17 cellular contexts compared by ENCODE assay signal in the genomic region with DNA sequence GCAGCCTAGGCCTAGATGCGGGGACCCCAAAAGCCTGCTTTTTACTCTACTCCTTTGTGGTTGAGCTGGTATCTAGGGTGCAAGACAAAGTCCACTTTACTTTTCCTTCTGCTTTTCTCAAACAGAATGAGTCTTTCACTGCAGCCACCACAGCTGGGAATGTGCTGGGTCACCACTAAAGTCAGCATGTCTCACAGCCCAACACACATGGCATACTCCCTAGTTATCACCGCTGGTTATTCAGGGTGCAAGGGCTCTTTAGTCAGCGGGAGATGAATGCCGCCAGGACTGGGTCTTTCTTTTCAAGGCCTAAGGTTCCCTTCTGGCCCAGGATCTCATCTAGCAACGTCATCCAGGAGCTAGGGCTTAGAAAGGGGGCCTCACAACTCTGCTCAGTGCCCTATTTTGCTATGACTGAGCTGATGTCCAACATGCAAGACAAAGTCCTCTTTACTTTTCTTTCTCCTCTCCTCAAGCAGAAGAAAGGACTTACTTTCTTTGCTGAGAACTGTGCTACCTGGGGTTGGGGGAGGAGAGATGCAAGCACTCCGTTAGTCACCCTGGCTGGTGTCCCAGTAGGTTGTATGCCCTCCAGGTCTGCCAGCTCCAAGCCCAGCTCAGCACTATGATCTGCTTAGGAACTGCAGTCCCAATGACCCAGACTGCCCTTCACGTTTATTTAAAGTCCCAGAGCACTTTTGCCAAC. TPM values are rescaled to one million over a fixed set of nuclear protein-coding genes. Genes with fewer than 3 reads are reported as not detected.
DNase-seq lines count a peak whose midpoint lies in the region; ATAC-seq, FAIRE-seq and TF ChIP-seq lines count a peak whose summit lies in the region.
"Had no signal": no experiment of that assay in that cellular context is flagged by ENCODE, and none has a peak within 500 bp of the region (broad histone marks: within the 10 kb centered on the region; RNA-seq: fewer than 3 reads in every experiment).

No MANE protein-coding gene starts in this region.

- H3K9me3 ChIP-seq in Panc1 (ENCODE audit: control insufficient read depth, insufficient read depth, low read depth, low read length) (no peaks in the 10 kb centered on the region), HepG2 (ENCODE audit: low read length) (no peaks in the 10 kb centered on the region)
- H3K9me3 ChIP-seq: Peyer's patch, thoracic aorta had no signal

- H3K4me3 Mint-ChIP-seq in Calu3 (ENCODE audit: low read depth, unreplicated experiment): no peak overlapping the region

- no peak for FAIRE-seq in HepG2 (lab: Jason Lieb, UNC)
- FAIRE-seq in D721Med (lab: Jason Lieb, UNC): no peak
- FAIRE-seq: colon, islet of Langerhans had no signal

- no peaks in the 10 kb centered on the region for H3K9me3 Mint-ChIP-seq in Calu3 (ENCODE audit: low read depth, unreplicated experiment)

- no peaks in the 10 kb centered on the region for H4K20me1 ChIP-seq in HepG2 (ENCODE audit: insufficient read depth, low read length)

- H3K36me3 ChIP-seq in Panc1 (ENCODE audit: control insufficient read depth, insufficient read depth, low read length): no peaks in the 10 kb centered on the region
- H3K36me3 ChIP-seq in HepG2 (replicated peaks in 1 of 2; ENCODE audit: control insufficient read depth in 1 of 2, insufficient read depth in 2 of 2, low read length in 2 of 2): no peaks in the 10 kb centered on the region
- H3K36me3 ChIP-seq: Peyer's patch, spleen, thoracic aorta had no signal

- no peak for TF ChIP-seq POLR2A in HepG2 (IDR thresholded peaks at IDR 0.05; ENCODE audit: insufficient read depth in 1 of 2, low read depth in 2 of 2, low read length in 2 of 2)

- no peak overlapping the region for H3K27ac Mint-ChIP-seq in Calu3 (ENCODE audit: unreplicated experiment)
- H3K27ac Mint-ChIP-seq: activated naive CD4-positive, alpha-beta T cell treated with anti-CD3 and anti-CD28 coated beads, Interleukin-2, amount 50 U/mL, for 72 hours had no signal

- H3K4me3 ChIP-seq in Panc1 (ENCODE audit: low read depth in 2 of 2, low read length in 2 of 2) (no peak overlapping the region), HepG2 (replicated peaks in 1 of 3; ENCODE audit: insufficient read depth in 1 of 3, low read depth in 2 of 3, low read length in 3 of 3) (no peak overlapping the region)
- H3K4me3 ChIP-seq: Peyer's patch, spleen, thoracic aorta had no signal

- H2AFZ ChIP-seq in HepG2 (ENCODE audit: low read length): peak overlapping the region; percentile 27

- H3K27me3 Mint-ChIP-seq in Calu3 (ENCODE audit: unreplicated experiment): no peaks in the 10 kb centered on the region

- no TSS peak for BruUV-seq in Calu3 (replicated peaks; lab: Mats Ljungman, UMichigan)
- BruUV-seq in Panc1 (replicated peaks; lab: Mats Ljungman, UMichigan): no TSS peak
- no TSS peak for BruUV-seq in HepG2 (replicated peaks; lab: Mats Ljungman, UMichigan)

- H3K27ac ChIP-seq in Panc1 (ENCODE audit: low read length) (no peak overlapping the region), epithelial cell of prostate (no peak overlapping the region), HepG2 (ENCODE audit: extremely low read length, insufficient read depth, low read length) (no peak overlapping the region)
- H3K27ac ChIP-seq: Peyer's patch, spleen, thoracic aorta had no signal

- in situ Hi-C loops in Panc1 (cut with HindIII; ENCODE audit: low pct_unique_long_range_greater_than_20kb, low sequenced_read_pairs) (no loop called here), HepG2 (cut with HindIII; ENCODE audit: extremely low pct_ligation_motif_present, low pct_unique_long_range_greater_than_20kb) (no loop called here), ACHN (cut with HindIII; ENCODE audit: low pct_ligation_motif_present, low pct_unique_long_range_greater_than_20kb, low sequenced_read_pairs) (no loop called here)

- no peaks in the 10 kb centered on the region for H3K36me3 Mint-ChIP-seq in Calu3 (ENCODE audit: insufficient read depth, unreplicated experiment)
- H3K36me3 Mint-ChIP-seq: activated naive CD4-positive, alpha-beta T cell treated with anti-CD3 and anti-CD28 coated beads, Interleukin-2, amount 50 U/mL, for 72 hours had no signal

- peak; percentile 88 for ATAC-seq in Panc1
- ATAC-seq in HepG2: no peak
- no peak for ATAC-seq in HG03460 (IDR thresholded peaks at IDR 0.05; ENCODE audit: unreplicated experiment)
- ATAC-seq: activated naive CD4-positive, alpha-beta T cell treated with anti-CD3 and anti-CD28 coated beads, Interleukin-2, amount 50 U/mL, for 72 hours had no signal

- H3K27me3 ChIP-seq in Panc1 (ENCODE audit: control insufficient read depth, insufficient read depth, low read length): no peaks in the 10 kb centered on the region
- H3K27me3 ChIP-seq in HepG2 (ENCODE audit: control insufficient read depth in 1 of 2, insufficient read depth in 2 of 2, low read length in 2 of 2): no peaks in the 10 kb centered on the region
- H3K27me3 ChIP-seq: Peyer's patch, spleen had no signal

- H3K4me1 ChIP-seq in Panc1 (ENCODE audit: control insufficient read depth, insufficient read depth, low read length) (no peaks in the 10 kb centered on the region), HepG2 (ENCODE audit: insufficient read depth, low read length) (no peaks in the 10 kb centered on the region)
- H3K4me1 ChIP-seq: Peyer's patch, spleen had no signal

- DNase-seq in Calu3 (peak; percentile 69), Panc1 (ENCODE audit: low read depth, low spot score) (no peak), epithelial cell of prostate (ENCODE audit: low read depth, low spot score) (peak; percentile 66), HepG2 (ENCODE audit: low spot score) (no peak), ACHN (no peak), D721Med (ENCODE audit: insufficient read length, low spot score) (no peak), T-helper 2 cell (no peak)
- DNase-seq: NCI-H2171, Peyer's patch, spleen had no signal

- no peak for TF ChIP-seq CTCF in Calu3 (IDR thresholded peaks at IDR 0.05; ENCODE audit: unreplicated experiment)
- TF ChIP-seq CTCF in Panc1 (IDR thresholded peaks at IDR 0.05): no peak
- TF ChIP-seq CTCF in HepG2 (CRISPR knock-in tag; IDR thresholded peaks at IDR 0.05): no peak
- no peak for TF ChIP-seq CTCF in D721Med (IDR thresholded peaks at IDR 0.05; ENCODE audit: insufficient read depth, missing control alignments)

- 32% methylated on average over 5 of the region's 7 CpGs for WGBS in HepG2 (ENCODE audit: low lambda C conversion rate)

- POLR2A ChIA-PET in Panc1 (lab: Charles Lee) (no interaction called here), HepG2 (lab: Yijun Ruan, JAX) (no interaction called here)

- CTCF ChIA-PET in Calu3 (lab: Charles Lee): no interaction called here
- CTCF ChIA-PET in Panc1 (lab: Charles Lee): no interaction called here
- CTCF ChIA-PET in HepG2 (lab: Yijun Ruan, JAX; ENCODE audit: low intra/inter-chr PET ratio, low total read pairs): no interaction called here

- no peaks in the 10 kb centered on the region for H3K79me2 ChIP-seq in HepG2 (ENCODE audit: insufficient read depth, low read length)

- H3K4me1 Mint-ChIP-seq in Calu3 (ENCODE audit: low read depth, unreplicated experiment): peaks cover 21% of the 10 kb centered on the region

- intact Hi-C loops in Calu3 (cut with micrococcal nuclease; ENCODE audit: unreplicated experiment): no loop called here
- intact Hi-C loops in Panc1 (cut with micrococcal nuclease; ENCODE audit: unreplicated experiment): loop anchor here (10.0 kb wide), 1 partner anchor 569 kb away; no protein-coding TSS in a partner anchor
- intact Hi-C loops in HepG2 (cut with micrococcal nuclease; ENCODE audit: unreplicated experiment): no loop called here

- H3K9ac ChIP-seq in HepG2 (ENCODE audit: insufficient read depth, low read depth, low read length): no peak overlapping the region

- TF ChIP-seq EP300 in HepG2 (IDR thresholded peaks at IDR 0.05; ENCODE audit: low read depth in 2 of 2, low read length in 2 of 2) (no peak), HepG2 (CRISPR knock-in tag; IDR thresholded peaks at IDR 0.05; ENCODE audit: borderline replicate concordance) (no peak)

- no peak overlapping the region for H3K4me2 ChIP-seq in HepG2 (ENCODE audit: low read depth, low read length)

- no peak for TF ChIP-seq RAD21 in HepG2 (CRISPR knock-in tag; IDR thresholded peaks at IDR 0.05)

RNA-seq across cellular contexts. Expression of a gene that starts 22.9 kb away (rescaled TPM):
- total RNA-seq in Calu3 (2022) (not detected in 2 replicates), Panc1 (2021; ENCODE audit: unreplicated experiment) (not detected), HepG2 (2016; rRNA removed; fragmentation: Illumina TruSeq; extraction: Trizol) (0.07 TPM in 1 of 2 replicates, not detected in the other)
- not detected for polyA plus RNA-seq in Panc1 (2012; ENCODE audit: insufficient read length)
- not detected in 2 replicates for total RNA-seq in HepG2 (2016; cell fraction: cytosol; rRNA removed; fragmentation: Illumina TruSeq; extraction: Trizol; ENCODE audit: low read depth)
- total RNA-seq in HepG2 (2016; cell fraction: insoluble cytoplasmic fraction; rRNA removed; fragmentation: Illumina TruSeq; extraction: Trizol): not detected in 2 replicates
- not detected in 2 replicates for total RNA-seq in HepG2 (2016; cell fraction: membrane; rRNA removed; fragmentation: Illumina TruSeq; extraction: Trizol)
- total RNA-seq in HepG2 (2016; cell fraction: nucleus; rRNA removed; fragmentation: Illumina TruSeq; extraction: Trizol): not detected in 2 replicates
- polyA plus RNA-seq in HepG2 (2011; rRNA removed): not detected in 2 replicates
- polyA plus RNA-seq in HepG2 (2011; cell fraction: cytosol; rRNA removed): not detected in 2 replicates
- not detected in 2 replicates for polyA plus RNA-seq in HepG2 (2011; cell fraction: nucleus; rRNA removed)
- polyA plus RNA-seq in HepG2 (2012): not detected in 2 replicates
- polyA plus RNA-seq in HepG2 (2016; cell fraction: cytosol; fragmentation: Illumina TruSeq; extraction: Trizol; ENCODE audit: low read depth): not detected in 2 replicates
- polyA plus RNA-seq in HepG2 (2016; cell fraction: insoluble cytoplasmic fraction; fragmentation: Illumina TruSeq; extraction: Trizol; ENCODE audit: low read depth): not detected in 2 replicates
- not detected in 2 replicates for polyA plus RNA-seq in HepG2 (2016; cell fraction: membrane; fragmentation: Illumina TruSeq; extraction: Trizol; ENCODE audit: low read depth)
- polyA plus RNA-seq in HepG2 (2016; cell fraction: nucleus; fragmentation: Illumina TruSeq; extraction: Trizol; ENCODE audit: insufficient read depth, low read depth): not detected in 2 replicates
- polyA minus RNA-seq in HepG2 (2011; rRNA and poly(A)+ RNA removed; ENCODE audit: low replicate concordance): 0.14 TPM in 1 of 2 replicates, not detected in the other
- polyA minus RNA-seq in HepG2 (2011; cell fraction: cytosol; rRNA and poly(A)+ RNA removed): not detected in 2 replicates
- 0.50 TPM in 1 of 2 replicates, not detected in the other for polyA minus RNA-seq in HepG2 (2011; cell fraction: nucleus; rRNA and poly(A)+ RNA removed)
- total RNA-seq: Peyer's patch, thoracic aorta had no signal
- polyA plus RNA-seq: fibroblast of lung, neural cell had no signal

Comparison
In these comparisons a context has a peak if more than half of its experiments do, and no peak if none do; other contexts are left out.
1. DNase-seq: peak in Calu3 (single experiment) and epithelial cell of prostate (single experiment); none in Panc1 (single experiment), HepG2 (single experiment), ACHN (single experiment), D721Med (single experiment) and T-helper 2 cell (0 of 5).